1 cellular context compared by ENCODE assay signal in genomic region chr1:59333626-59334277, GRCh38.
A peak's percentile ranks its signal among the peaks of the same experiment; 100 is the strongest.
TF ChIP-seq lines count a peak whose summit lies in the region.

No MANE protein-coding gene starts in this region.

TF ChIP-seq in IMR-90, 13 proteins besides CTCF, POLR2A, EP300 and RAD21:
- no peak for TF ChIP-seq BHLHE40 (IDR thresholded peaks at IDR 0.05; ENCODE audit: low read depth, low read length)
- no peak for TF ChIP-seq MAFK (IDR thresholded peaks at IDR 0.05; ENCODE audit: low read depth, low read length)
- peak; percentile 11; the same call in 1 of the 2 replicates for TF ChIP-seq CEBPB (IDR thresholded peaks at IDR 0.05; ENCODE audit: low read depth, low read length)
TF ChIP-seq in IMR-90: peak in this region for 1.
